ENCODE assay signal across 1 cellular context in the genomic region with DNA sequence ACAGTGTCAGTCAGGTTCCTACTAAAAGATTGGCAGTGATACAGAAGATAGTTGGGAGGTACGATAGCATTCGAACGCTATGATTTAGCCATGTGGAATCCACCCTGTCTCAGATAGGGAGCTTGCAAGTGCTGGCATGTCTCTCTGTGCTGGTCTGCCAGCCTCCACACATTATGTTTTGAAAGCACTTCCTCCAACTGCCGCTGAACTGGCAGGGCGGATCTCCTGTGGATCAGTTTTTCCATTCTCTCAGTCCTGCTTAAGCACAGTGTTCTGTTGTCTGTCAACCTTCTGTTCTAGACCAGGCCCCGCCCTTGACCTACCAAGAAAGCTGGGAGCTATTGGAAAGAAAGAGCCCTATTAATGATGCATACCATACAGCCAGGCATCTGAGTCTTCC.
TF ChIP-seq lines count a peak whose summit lies in the region.

No MANE protein-coding gene starts in this region.

TF ChIP-seq in H1, 55 proteins besides CTCF, POLR2A, EP300 and RAD21 (continued from another document):
- TF ChIP-seq, protein P1, sequence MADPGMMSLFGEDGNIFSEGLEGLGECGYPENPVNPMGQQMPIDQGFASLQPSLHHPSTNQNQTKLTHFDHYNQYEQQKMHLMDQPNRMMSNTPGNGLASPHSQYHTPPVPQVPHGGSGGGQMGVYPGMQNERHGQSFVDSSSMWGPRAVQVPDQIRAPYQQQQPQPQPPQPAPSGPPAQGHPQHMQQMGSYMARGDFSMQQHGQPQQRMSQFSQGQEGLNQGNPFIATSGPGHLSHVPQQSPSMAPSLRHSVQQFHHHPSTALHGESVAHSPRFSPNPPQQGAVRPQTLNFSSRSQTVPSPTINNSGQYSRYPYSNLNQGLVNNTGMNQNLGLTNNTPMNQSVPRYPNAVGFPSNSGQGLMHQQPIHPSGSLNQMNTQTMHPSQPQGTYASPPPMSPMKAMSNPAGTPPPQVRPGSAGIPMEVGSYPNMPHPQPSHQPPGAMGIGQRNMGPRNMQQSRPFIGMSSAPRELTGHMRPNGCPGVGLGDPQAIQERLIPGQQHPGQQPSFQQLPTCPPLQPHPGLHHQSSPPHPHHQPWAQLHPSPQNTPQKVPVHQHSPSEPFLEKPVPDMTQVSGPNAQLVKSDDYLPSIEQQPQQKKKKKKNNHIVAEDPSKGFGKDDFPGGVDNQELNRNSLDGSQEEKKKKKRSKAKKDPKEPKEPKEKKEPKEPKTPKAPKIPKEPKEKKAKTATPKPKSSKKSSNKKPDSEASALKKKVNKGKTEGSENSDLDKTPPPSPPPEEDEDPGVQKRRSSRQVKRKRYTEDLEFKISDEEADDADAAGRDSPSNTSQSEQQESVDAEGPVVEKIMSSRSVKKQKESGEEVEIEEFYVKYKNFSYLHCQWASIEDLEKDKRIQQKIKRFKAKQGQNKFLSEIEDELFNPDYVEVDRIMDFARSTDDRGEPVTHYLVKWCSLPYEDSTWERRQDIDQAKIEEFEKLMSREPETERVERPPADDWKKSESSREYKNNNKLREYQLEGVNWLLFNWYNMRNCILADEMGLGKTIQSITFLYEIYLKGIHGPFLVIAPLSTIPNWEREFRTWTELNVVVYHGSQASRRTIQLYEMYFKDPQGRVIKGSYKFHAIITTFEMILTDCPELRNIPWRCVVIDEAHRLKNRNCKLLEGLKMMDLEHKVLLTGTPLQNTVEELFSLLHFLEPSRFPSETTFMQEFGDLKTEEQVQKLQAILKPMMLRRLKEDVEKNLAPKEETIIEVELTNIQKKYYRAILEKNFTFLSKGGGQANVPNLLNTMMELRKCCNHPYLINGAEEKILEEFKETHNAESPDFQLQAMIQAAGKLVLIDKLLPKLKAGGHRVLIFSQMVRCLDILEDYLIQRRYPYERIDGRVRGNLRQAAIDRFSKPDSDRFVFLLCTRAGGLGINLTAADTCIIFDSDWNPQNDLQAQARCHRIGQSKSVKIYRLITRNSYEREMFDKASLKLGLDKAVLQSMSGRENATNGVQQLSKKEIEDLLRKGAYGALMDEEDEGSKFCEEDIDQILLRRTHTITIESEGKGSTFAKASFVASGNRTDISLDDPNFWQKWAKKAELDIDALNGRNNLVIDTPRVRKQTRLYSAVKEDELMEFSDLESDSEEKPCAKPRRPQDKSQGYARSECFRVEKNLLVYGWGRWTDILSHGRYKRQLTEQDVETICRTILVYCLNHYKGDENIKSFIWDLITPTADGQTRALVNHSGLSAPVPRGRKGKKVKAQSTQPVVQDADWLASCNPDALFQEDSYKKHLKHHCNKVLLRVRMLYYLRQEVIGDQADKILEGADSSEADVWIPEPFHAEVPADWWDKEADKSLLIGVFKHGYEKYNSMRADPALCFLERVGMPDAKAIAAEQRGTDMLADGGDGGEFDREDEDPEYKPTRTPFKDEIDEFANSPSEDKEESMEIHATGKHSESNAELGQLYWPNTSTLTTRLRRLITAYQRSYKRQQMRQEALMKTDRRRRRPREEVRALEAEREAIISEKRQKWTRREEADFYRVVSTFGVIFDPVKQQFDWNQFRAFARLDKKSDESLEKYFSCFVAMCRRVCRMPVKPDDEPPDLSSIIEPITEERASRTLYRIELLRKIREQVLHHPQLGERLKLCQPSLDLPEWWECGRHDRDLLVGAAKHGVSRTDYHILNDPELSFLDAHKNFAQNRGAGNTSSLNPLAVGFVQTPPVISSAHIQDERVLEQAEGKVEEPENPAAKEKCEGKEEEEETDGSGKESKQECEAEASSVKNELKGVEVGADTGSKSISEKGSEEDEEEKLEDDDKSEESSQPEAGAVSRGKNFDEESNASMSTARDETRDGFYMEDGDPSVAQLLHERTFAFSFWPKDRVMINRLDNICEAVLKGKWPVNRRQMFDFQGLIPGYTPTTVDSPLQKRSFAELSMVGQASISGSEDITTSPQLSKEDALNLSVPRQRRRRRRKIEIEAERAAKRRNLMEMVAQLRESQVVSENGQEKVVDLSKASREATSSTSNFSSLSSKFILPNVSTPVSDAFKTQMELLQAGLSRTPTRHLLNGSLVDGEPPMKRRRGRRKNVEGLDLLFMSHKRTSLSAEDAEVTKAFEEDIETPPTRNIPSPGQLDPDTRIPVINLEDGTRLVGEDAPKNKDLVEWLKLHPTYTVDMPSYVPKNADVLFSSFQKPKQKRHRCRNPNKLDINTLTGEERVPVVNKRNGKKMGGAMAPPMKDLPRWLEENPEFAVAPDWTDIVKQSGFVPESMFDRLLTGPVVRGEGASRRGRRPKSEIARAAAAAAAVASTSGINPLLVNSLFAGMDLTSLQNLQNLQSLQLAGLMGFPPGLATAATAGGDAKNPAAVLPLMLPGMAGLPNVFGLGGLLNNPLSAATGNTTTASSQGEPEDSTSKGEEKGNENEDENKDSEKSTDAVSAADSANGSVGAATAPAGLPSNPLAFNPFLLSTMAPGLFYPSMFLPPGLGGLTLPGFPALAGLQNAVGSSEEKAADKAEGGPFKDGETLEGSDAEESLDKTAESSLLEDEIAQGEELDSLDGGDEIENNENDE (IDR thresholded peaks at IDR 0.05; ENCODE audit: insufficient replicate concordance, low read length) = no peak
- TF ChIP-seq BRCA1 (IDR thresholded peaks at IDR 0.05; ENCODE audit: low read depth, low read length) = no peak
- no peak for TF ChIP-seq CREB1 (IDR thresholded peaks at IDR 0.05)
- TF ChIP-seq, protein P2, sequence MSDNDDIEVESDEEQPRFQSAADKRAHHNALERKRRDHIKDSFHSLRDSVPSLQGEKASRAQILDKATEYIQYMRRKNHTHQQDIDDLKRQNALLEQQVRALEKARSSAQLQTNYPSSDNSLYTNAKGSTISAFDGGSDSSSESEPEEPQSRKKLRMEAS (IDR thresholded peaks at IDR 0.05) = no peak
- no peak for TF ChIP-seq ATF3 (IDR thresholded peaks at IDR 0.05; ENCODE audit: insufficient read depth, low read depth, low read length)
- TF ChIP-seq JUND (IDR thresholded peaks at IDR 0.05; ENCODE audit: low read length) = no peak
- TF ChIP-seq BCL11A (IDR thresholded peaks at IDR 0.05; ENCODE audit: low read depth in 2 of 2, low read length in 2 of 2) = no peak
- no peak for TF ChIP-seq POU5F1 (IDR thresholded peaks at IDR 0.05; ENCODE audit: low read depth, low read length)
- TF ChIP-seq TAF1 (IDR thresholded peaks at IDR 0.05; ENCODE audit: low read depth, low read length) = no peak
- no peak for TF ChIP-seq TCF12 (IDR thresholded peaks at IDR 0.05; ENCODE audit: low read depth, low read length)
- TF ChIP-seq MAFK (IDR thresholded peaks at IDR 0.05; ENCODE audit: low read depth, low read length) = no peak
- no peak for TF ChIP-seq RNF2 (IDR thresholded peaks at IDR 0.05; ENCODE audit: borderline replicate concordance, low read depth, low read length, missing control alignments, poor library complexity, severe bottlenecking)
TF ChIP-seq in H1: peak in this region for 0.
